In the genomic region with DNA sequence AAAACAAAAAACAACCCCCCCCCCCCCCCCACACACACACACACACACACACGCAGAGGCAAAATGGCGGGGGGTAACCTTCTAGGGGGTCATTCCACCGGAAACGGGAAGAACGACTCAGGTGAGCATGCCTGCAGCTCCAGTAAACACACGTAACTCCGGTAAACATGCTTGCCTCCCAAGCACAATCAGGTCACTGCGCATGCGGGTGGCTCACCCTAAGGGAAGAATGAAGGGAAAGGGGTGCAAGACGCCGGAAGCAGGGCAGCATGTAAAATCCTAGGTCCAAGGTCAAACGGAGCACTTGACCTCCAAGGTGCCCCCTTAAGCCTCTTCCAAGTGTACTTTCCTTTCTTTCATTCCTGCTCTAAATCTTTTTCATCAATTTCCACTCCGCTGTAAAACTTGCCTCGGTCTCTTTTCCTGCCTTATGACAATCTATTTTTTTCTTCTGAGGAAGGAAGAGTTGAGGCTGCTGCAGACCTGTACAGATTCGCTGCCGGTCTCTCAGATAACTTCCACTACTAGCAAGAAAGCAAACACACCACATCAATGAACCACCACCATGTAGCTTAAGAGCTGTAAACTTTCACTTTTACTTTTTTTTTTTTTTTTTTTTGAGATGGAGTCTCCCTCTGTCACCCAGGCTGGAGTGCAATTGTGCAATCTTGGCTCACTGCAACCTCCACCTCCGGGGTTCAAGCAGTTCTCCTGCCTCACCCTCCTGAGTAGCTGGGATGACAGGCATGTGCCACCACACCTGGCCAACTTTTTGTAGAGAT, we compare ENCODE assay signal across 8 cellular contexts. TPM values are rescaled to one million over a fixed set of nuclear protein-coding genes. Genes with fewer than 3 reads are reported as not detected.
DNase-seq lines count a peak whose midpoint lies in the region; ATAC-seq, FAIRE-seq and TF ChIP-seq lines count a peak whose summit lies in the region.

No MANE protein-coding gene starts in this region.

- H3K4me3 ChIP-seq in pancreas (peak overlapping the region in 1 of 4 donors; percentile 10), esophagus muscularis mucosa (no peak overlapping the region)

- H3K27ac ChIP-seq in pancreas (no peak overlapping the region), esophagus muscularis mucosa (replicated peaks in 1 of 4) (no peak overlapping the region)

- no peak for TF ChIP-seq POLR2A in esophagus muscularis mucosa (IDR thresholded peaks at IDR 0.05; ENCODE audit: low read depth)

- no peak for TF ChIP-seq EP300 in esophagus muscularis mucosa (IDR thresholded peaks at IDR 0.05)

- DNase-seq in DMS153 treated with DMSO at 0.1 percent for 48 hours (lab: John Stamatoyannopoulos, UW; ENCODE audit: unreplicated experiment) (peak; percentile 79), NCI-H774 (lab: John Stamatoyannopoulos, UW) (peak; percentile 89), pancreas (peak in 1 of 6 donors; percentile 39), middle frontal gyrus (ENCODE audit: extremely low spot score, low spot score) (no peak), esophagus muscularis mucosa (ENCODE audit: extremely low spot score) (no peak)
- peak in 1 of 2 donors; percentile 68 for DNase-seq in activated naive CD4-positive, alpha-beta T cell treated with anti-CD3 and anti-CD28 coated beads, Interleukin-2, amount 50 U/mL, for 72 hours (ENCODE audit: low spot score in 2 of 2)

- FAIRE-seq in pancreas (lab: Jason Lieb, UNC): no peak

- peaks cover 0 to 5% of the 10 kb centered on the region in 2 donors for H3K36me3 Mint-ChIP-seq in activated naive CD4-positive, alpha-beta T cell treated with anti-CD3 and anti-CD28 coated beads, Interleukin-2, amount 50 U/mL, for 72 hours

- H3K9me3 ChIP-seq in pancreas (no peaks in the 10 kb centered on the region), esophagus muscularis mucosa (no peaks in the 10 kb centered on the region)

- H3K4me1 ChIP-seq in pancreas (no peaks in the 10 kb centered on the region), esophagus muscularis mucosa (peaks cover 3 to 16% (median 12%) of the 10 kb centered on the region in 4 donors)

- TF ChIP-seq CTCF in pancreas (IDR thresholded peaks at IDR 0.05) (no peak), esophagus muscularis mucosa (IDR thresholded peaks at IDR 0.05) (no peak)

- H3K36me3 ChIP-seq in pancreas (no peaks in the 10 kb centered on the region), esophagus muscularis mucosa (no peaks in the 10 kb centered on the region)

- H3K27ac Mint-ChIP-seq in activated naive CD4-positive, alpha-beta T cell treated with anti-CD3 and anti-CD28 coated beads, Interleukin-2, amount 50 U/mL, for 72 hours: peak overlapping the region; percentile 62 to 93

- H3K27me3 ChIP-seq in pancreas (no peaks in the 10 kb centered on the region), esophagus muscularis mucosa (no peaks in the 10 kb centered on the region)

- ATAC-seq in activated naive CD4-positive, alpha-beta T cell treated with anti-CD3 and anti-CD28 coated beads, Interleukin-2, amount 50 U/mL, for 72 hours: peak; percentile 60 to 71
- peak in 3 of 4 donors; percentile 13 to 48 (median 30) for ATAC-seq in pancreas
- no peak for ATAC-seq in GM19467 (IDR thresholded peaks at IDR 0.05; ENCODE audit: unreplicated experiment)
- ATAC-seq in GM21529 (IDR thresholded peaks at IDR 0.05; ENCODE audit: unreplicated experiment): no peak

- intact Hi-C loops in pancreas (cut with DNase I): loop anchor here in 1 of 3 donors (10.0 kb wide), 1 partner anchor 69 kb away; no protein-coding TSS in a partner anchor
- intact Hi-C loops in esophagus muscularis mucosa (cut with DNase I): loop anchor here (5.0 kb wide), 1 partner anchor 42 kb away; a partner anchor contains a TSS

- 46 to 55% methylated on average over 17 of the region's 17 CpGs for WGBS in pancreas, 2 donors
- 78% methylated on average over 17 of the region's 17 CpGs for whole genome bisulfite sequencing in esophagus muscularis mucosa

- H3K9me3 Mint-ChIP-seq in activated naive CD4-positive, alpha-beta T cell treated with anti-CD3 and anti-CD28 coated beads, Interleukin-2, amount 50 U/mL, for 72 hours: no peaks in the 10 kb centered on the region

RNA-seq across cellular contexts. Expression of a gene that starts 21.0 kb away (rescaled TPM):
- total RNA-seq in activated naive CD4-positive, alpha-beta T cell treated with anti-CD3 and anti-CD28 coated beads, Interleukin-2, amount 50 U/mL, for 72 hours: 10 to 100 TPM in 1 of 2 donors, 1 to 10 TPM in 1; 9.6 to 23.2 TPM
- 1 to 10 TPM in 2 of 6 donors, under 1 TPM in 4; 0.16 to 2.4 (median 0.84) TPM for total RNA-seq in pancreas
- polyA plus RNA-seq in pancreas: 1 to 10 TPM; 1.4 to 2.4 TPM
- total RNA-seq in esophagus muscularis mucosa: 10 to 100 TPM; 11.4 to 18.5 (median 14.0) TPM

RNA-seq across cellular contexts. Expression of a gene that starts 42.8 kb away (rescaled TPM):
- total RNA-seq in activated naive CD4-positive, alpha-beta T cell treated with anti-CD3 and anti-CD28 coated beads, Interleukin-2, amount 50 U/mL, for 72 hours: 10 to 100 TPM; 12.1 to 12.9 TPM
- 10 to 100 TPM in 2 of 6 donors, 1 to 10 TPM in 4; 5.1 to 15.4 (median 7.2) TPM for total RNA-seq in pancreas
- 1 to 10 TPM; 3.1 to 4.5 TPM for polyA plus RNA-seq in pancreas
- total RNA-seq in esophagus muscularis mucosa: 10 to 100 TPM in 2 of 4 donors, 1 to 10 TPM in 2; 6.3 to 15.1 (median 11.2) TPM

RNA-seq across cellular contexts. Expression of a gene that starts 44.0 kb away (rescaled TPM):
- total RNA-seq in activated naive CD4-positive, alpha-beta T cell treated with anti-CD3 and anti-CD28 coated beads, Interleukin-2, amount 50 U/mL, for 72 hours: 10 to 100 TPM; 33.6 to 55.6 TPM
- total RNA-seq in pancreas (10 to 100 TPM in 5 of 6 donors, 1 to 10 TPM in 1; 9.0 to 21.2 (median 13.1) TPM), esophagus muscularis mucosa (100 to 1,000 TPM in 3 of 4 donors, 10 to 100 TPM in 1; 83.3 to 155 (median 121) TPM)
- 10 to 100 TPM; 20.6 to 30.7 TPM for polyA plus RNA-seq in pancreas

RNA-seq across cellular contexts. Expression of a gene that starts 53.5 kb away (rescaled TPM):
- total RNA-seq in activated naive CD4-positive, alpha-beta T cell treated with anti-CD3 and anti-CD28 coated beads, Interleukin-2, amount 50 U/mL, for 72 hours: 10 to 100 TPM; 16.7 to 21.5 TPM
- total RNA-seq in pancreas (10 to 100 TPM in 1 of 6 donors, 1 to 10 TPM in 5; 5.7 to 16.8 (median 8.2) TPM), esophagus muscularis mucosa (10 to 100 TPM; 10.8 to 15.2 (median 13.3) TPM)
- 10 to 100 TPM in 1 of 2 donors, 1 to 10 TPM in 1; 8.9 to 12.4 TPM for polyA plus RNA-seq in pancreas

Comparison
In these comparisons a context has a peak if more than half of its experiments do, and no peak if none do; other contexts are left out.
1. DNase-seq: peak in DMS153 treated with DMSO at 0.1 percent for 48 hours (single experiment) and NCI-H774 (single experiment); none in middle frontal gyrus (single experiment) and esophagus muscularis mucosa (single experiment).
2. ATAC-seq: peak in activated naive CD4-positive, alpha-beta T cell treated with anti-CD3 and anti-CD28 coated beads, Interleukin-2, amount 50 U/mL, for 72 hours (2 of 2) and pancreas (3 of 4); none in GM19467 (single experiment) and GM21529 (single experiment).